Comparison of ENCODE assay signal across 1 cellular context in genomic region chr1:46036894-46037596, GRCh38.
TF ChIP-seq lines count a peak whose summit lies in the region.

No MANE protein-coding gene starts in this region.

TF ChIP-seq in HepG2, 621 proteins besides CTCF, POLR2A, EP300 and RAD21 (continued from another document and continues in another):
- TF ChIP-seq ZNF484 (CRISPR knock-in tag; IDR thresholded peaks at IDR 0.05; ENCODE audit: borderline replicate concordance, low read depth): no peak
- TF ChIP-seq, protein P1, sequence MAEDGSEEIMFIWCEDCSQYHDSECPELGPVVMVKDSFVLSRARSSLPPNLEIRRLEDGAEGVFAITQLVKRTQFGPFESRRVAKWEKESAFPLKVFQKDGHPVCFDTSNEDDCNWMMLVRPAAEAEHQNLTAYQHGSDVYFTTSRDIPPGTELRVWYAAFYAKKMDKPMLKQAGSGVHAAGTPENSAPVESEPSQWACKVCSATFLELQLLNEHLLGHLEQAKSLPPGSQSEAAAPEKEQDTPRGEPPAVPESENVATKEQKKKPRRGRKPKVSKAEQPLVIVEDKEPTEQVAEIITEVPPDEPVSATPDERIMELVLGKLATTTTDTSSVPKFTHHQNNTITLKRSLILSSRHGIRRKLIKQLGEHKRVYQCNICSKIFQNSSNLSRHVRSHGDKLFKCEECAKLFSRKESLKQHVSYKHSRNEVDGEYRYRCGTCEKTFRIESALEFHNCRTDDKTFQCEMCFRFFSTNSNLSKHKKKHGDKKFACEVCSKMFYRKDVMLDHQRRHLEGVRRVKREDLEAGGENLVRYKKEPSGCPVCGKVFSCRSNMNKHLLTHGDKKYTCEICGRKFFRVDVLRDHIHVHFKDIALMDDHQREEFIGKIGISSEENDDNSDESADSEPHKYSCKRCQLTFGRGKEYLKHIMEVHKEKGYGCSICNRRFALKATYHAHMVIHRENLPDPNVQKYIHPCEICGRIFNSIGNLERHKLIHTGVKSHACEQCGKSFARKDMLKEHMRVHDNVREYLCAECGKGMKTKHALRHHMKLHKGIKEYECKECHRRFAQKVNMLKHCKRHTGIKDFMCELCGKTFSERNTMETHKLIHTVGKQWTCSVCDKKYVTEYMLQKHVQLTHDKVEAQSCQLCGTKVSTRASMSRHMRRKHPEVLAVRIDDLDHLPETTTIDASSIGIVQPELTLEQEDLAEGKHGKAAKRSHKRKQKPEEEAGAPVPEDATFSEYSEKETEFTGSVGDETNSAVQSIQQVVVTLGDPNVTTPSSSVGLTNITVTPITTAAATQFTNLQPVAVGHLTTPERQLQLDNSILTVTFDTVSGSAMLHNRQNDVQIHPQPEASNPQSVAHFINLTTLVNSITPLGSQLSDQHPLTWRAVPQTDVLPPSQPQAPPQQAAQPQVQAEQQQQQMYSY (CRISPR knock-in tag; IDR thresholded peaks at IDR 0.05): no peak
- no peak; the same call in 1 of the 2 replicates for TF ChIP-seq ZNF143 (CRISPR knock-in tag; IDR thresholded peaks at IDR 0.05)
- TF ChIP-seq PAWR (CRISPR knock-in tag; IDR thresholded peaks at IDR 0.05; ENCODE audit: borderline replicate concordance): no peak
- no peak for TF ChIP-seq MZF1 (CRISPR knock-in tag; IDR thresholded peaks at IDR 0.05; ENCODE audit: borderline replicate concordance)
- TF ChIP-seq ZNF432 (CRISPR knock-in tag; IDR thresholded peaks at IDR 0.05; ENCODE audit: borderline replicate concordance): no peak
- 0 out of 2 replicates have a peak, but pooled peaks have one; percentile 62 for TF ChIP-seq ZNF839 (CRISPR knock-in tag; IDR thresholded peaks at IDR 0.05; ENCODE audit: borderline replicate concordance)
- 0 out of 2 replicates have a peak, but pooled peaks have one; percentile 26 for TF ChIP-seq ZNF788 (CRISPR knock-in tag; IDR thresholded peaks at IDR 0.05; ENCODE audit: borderline replicate concordance)
- no peak for TF ChIP-seq CEBPB (IDR thresholded peaks at IDR 0.05; ENCODE audit: borderline replicate concordance, low read depth, low read length)
- no peak for TF ChIP-seq ZNF766 (CRISPR knock-in tag; IDR thresholded peaks at IDR 0.05; ENCODE audit: borderline replicate concordance)
- TF ChIP-seq SMARCC2 (IDR thresholded peaks at IDR 0.05): no peak
- TF ChIP-seq ZNF530 (CRISPR knock-in tag; IDR thresholded peaks at IDR 0.05; ENCODE audit: low read depth): no peak
- no peak for TF ChIP-seq WIZ (CRISPR knock-in tag; IDR thresholded peaks at IDR 0.05)
- no peak for TF ChIP-seq GATAD2A (CRISPR knock-in tag; IDR thresholded peaks at IDR 0.05)
- TF ChIP-seq SALL1 (CRISPR knock-in tag; IDR thresholded peaks at IDR 0.05): peak; percentile 60; the same call in 1 of the 2 replicates
- no peak for TF ChIP-seq ZNF253 (CRISPR knock-in tag; IDR thresholded peaks at IDR 0.05; ENCODE audit: borderline replicate concordance)
- no peak for TF ChIP-seq ZNF281 (CRISPR knock-in tag; IDR thresholded peaks at IDR 0.05; ENCODE audit: borderline replicate concordance)
- peak; percentile 38; the same call in 1 of the 2 replicates for TF ChIP-seq SMAD1 (CRISPR knock-in tag; IDR thresholded peaks at IDR 0.05; ENCODE audit: borderline replicate concordance, low read depth)
- TF ChIP-seq ZNF275 (CRISPR knock-in tag; IDR thresholded peaks at IDR 0.05; ENCODE audit: borderline replicate concordance): no peak
- TF ChIP-seq, protein P2, sequence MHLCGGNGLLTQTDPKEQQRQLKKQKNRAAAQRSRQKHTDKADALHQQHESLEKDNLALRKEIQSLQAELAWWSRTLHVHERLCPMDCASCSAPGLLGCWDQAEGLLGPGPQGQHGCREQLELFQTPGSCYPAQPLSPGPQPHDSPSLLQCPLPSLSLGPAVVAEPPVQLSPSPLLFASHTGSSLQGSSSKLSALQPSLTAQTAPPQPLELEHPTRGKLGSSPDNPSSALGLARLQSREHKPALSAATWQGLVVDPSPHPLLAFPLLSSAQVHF (CRISPR knock-in tag; IDR thresholded peaks at IDR 0.05): no peak
- TF ChIP-seq XRCC5 (optimal IDR thresholded peaks at IDR 0.05; ENCODE audit: low read length): peak; percentile 25
- TF ChIP-seq, protein P3, sequence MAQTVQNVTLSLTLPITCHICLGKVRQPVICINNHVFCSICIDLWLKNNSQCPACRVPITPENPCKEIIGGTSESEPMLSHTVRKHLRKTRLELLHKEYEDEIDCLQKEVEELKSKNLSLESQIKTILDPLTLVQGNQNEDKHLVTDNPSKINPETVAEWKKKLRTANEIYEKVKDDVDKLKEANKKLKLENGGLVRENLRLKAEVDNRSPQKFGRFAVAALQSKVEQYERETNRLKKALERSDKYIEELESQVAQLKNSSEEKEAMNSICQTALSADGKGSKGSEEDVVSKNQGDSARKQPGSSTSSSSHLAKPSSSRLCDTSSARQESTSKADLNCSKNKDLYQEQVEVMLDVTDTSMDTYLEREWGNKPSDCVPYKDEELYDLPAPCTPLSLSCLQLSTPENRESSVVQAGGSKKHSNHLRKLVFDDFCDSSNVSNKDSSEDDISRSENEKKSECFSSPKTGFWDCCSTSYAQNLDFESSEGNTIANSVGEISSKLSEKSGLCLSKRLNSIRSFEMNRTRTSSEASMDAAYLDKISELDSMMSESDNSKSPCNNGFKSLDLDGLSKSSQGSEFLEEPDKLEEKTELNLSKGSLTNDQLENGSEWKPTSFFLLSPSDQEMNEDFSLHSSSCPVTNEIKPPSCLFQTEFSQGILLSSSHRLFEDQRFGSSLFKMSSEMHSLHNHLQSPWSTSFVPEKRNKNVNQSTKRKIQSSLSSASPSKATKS (CRISPR knock-in tag; IDR thresholded peaks at IDR 0.05): no peak
- TF ChIP-seq SALL2 (CRISPR knock-in tag; IDR thresholded peaks at IDR 0.05): no peak
- TF ChIP-seq MIER2 (CRISPR knock-in tag; IDR thresholded peaks at IDR 0.05): 0 out of 2 replicates have a peak, but pooled peaks have one; percentile 24
- TF ChIP-seq ZNF280B (CRISPR knock-in tag; IDR thresholded peaks at IDR 0.05; ENCODE audit: borderline replicate concordance): 0 out of 2 replicates have a peak, but pooled peaks have one; percentile 48
- no peak for TF ChIP-seq ZBTB3 (CRISPR knock-in tag; IDR thresholded peaks at IDR 0.05; ENCODE audit: borderline replicate concordance, low read depth)
- TF ChIP-seq KDM3A (CRISPR knock-in tag; IDR thresholded peaks at IDR 0.05; ENCODE audit: low read depth): 0 out of 2 replicates have a peak, but pooled peaks have one; percentile 30
- no peak for TF ChIP-seq ZBTB42 (CRISPR knock-in tag; IDR thresholded peaks at IDR 0.05)
- TF ChIP-seq ZFP41 (CRISPR knock-in tag; IDR thresholded peaks at IDR 0.05; ENCODE audit: borderline replicate concordance): 0 out of 2 replicates have a peak, but pooled peaks have one; percentile 62
- TF ChIP-seq PBX3 (CRISPR knock-in tag; IDR thresholded peaks at IDR 0.05; ENCODE audit: borderline replicate concordance): no peak
- no peak for TF ChIP-seq SMYD3 (CRISPR knock-in tag; IDR thresholded peaks at IDR 0.05)
- TF ChIP-seq KDM5B (CRISPR knock-in tag; IDR thresholded peaks at IDR 0.05; ENCODE audit: borderline replicate concordance): no peak
- TF ChIP-seq ARID4A (CRISPR knock-in tag; IDR thresholded peaks at IDR 0.05; ENCODE audit: borderline replicate concordance): no peak; the same call in 1 of the 2 replicates
- TF ChIP-seq MAFG (CRISPR knock-in tag; IDR thresholded peaks at IDR 0.05): no peak
- no peak for TF ChIP-seq ZNF260 (CRISPR knock-in tag; IDR thresholded peaks at IDR 0.05; ENCODE audit: borderline replicate concordance, low read depth)
- no peak for TF ChIP-seq ZNF441 (CRISPR knock-in tag; IDR thresholded peaks at IDR 0.05; ENCODE audit: borderline replicate concordance)
- TF ChIP-seq SIX1 (CRISPR knock-in tag; IDR thresholded peaks at IDR 0.05; ENCODE audit: borderline replicate concordance): peak; percentile 15; the same call in 1 of the 2 replicates
- TF ChIP-seq SOX5 (CRISPR knock-in tag; IDR thresholded peaks at IDR 0.05; ENCODE audit: borderline replicate concordance): no peak
- no peak for TF ChIP-seq ZNF792 (CRISPR knock-in tag; IDR thresholded peaks at IDR 0.05)
- TF ChIP-seq, protein P4, sequence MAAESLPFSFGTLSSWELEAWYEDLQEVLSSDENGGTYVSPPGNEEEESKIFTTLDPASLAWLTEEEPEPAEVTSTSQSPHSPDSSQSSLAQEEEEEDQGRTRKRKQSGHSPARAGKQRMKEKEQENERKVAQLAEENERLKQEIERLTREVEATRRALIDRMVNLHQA (CRISPR knock-in tag; IDR thresholded peaks at IDR 0.05): no peak
- TF ChIP-seq, protein P5, sequence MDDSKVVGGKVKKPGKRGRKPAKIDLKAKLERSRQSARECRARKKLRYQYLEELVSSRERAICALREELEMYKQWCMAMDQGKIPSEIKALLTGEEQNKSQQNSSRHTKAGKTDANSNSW (CRISPR knock-in tag; IDR thresholded peaks at IDR 0.05; ENCODE audit: borderline replicate concordance): no peak
- no peak for TF ChIP-seq RNF2 (conservative IDR thresholded peaks at IDR 0.05; ENCODE audit: low read depth)
